ENCODE assay signal across 8 cellular contexts in the genomic region with DNA sequence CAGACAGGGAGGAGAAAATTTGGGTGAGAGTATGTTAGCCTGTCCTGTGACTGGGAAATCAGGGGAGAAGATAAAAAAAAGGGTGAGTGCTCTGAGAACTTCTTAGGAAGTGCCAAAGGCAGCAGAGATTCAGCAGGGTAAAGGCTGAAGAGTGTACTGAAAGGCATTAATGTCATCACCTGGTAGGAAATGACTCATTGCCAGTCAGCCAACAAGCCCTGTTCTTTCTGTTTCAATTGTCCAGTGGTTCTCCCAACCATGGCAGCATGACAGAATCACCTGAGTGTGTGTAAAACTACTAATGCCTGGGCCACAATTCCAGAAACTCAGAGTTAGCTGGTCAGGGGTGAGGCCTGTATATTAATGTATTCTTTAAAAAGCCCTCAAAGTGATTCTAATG.
DNase-seq lines count a peak whose midpoint lies in the region; ATAC-seq lines count a peak whose summit lies in the region.

No MANE protein-coding gene starts in this region.

- intact Hi-C loops in sciatic nerve (cut with DNase I): no loop called here

- DNase-seq in DMS153 treated with DMSO at 0.1 percent for 48 hours (lab: John Stamatoyannopoulos, UW; ENCODE audit: unreplicated experiment) (peak; percentile 14), dermis microvascular lymphatic vessel endothelial cell (ENCODE audit: low read depth in 2 of 2) (peak; percentile 74 to 92), NCI-H82 (lab: John Stamatoyannopoulos, UW) (no peak), SHP77 (lab: John Stamatoyannopoulos, UW) (no peak), C1 segment of cervical spinal cord (lab: John Stamatoyannopoulos, UW) (no peak), sciatic nerve (ENCODE audit: low spot score) (no peak)

- peak; percentile 84 for ATAC-seq in GM19455 (IDR thresholded peaks at IDR 0.05; ENCODE audit: unreplicated experiment)
- ATAC-seq in HG03460 (IDR thresholded peaks at IDR 0.05; ENCODE audit: unreplicated experiment): peak; percentile 95
- ATAC-seq in sciatic nerve: no peak

Comparison
In these comparisons a context has a peak if more than half of its experiments do, and no peak if none do; other contexts are left out.
1. DNase-seq: peak in DMS153 treated with DMSO at 0.1 percent for 48 hours (single experiment) and dermis microvascular lymphatic vessel endothelial cell (2 of 2); none in NCI-H82 (single experiment), SHP77 (0 of 2), C1 segment of cervical spinal cord (0 of 14) and sciatic nerve (single experiment).